Comparison of ENCODE assay signal across 10 cellular contexts in genomic region chr6:15312500-15312899, GRCh38.
A peak's percentile ranks its signal among the peaks of the same experiment; 100 is the strongest.
DNase-seq lines count a peak whose midpoint lies in the region; ATAC-seq and TF ChIP-seq lines count a peak whose summit lies in the region.
"Had no signal": no experiment of that assay in that cellular context is flagged by ENCODE, and none has a peak within 500 bp of the region (broad histone marks: within the 10 kb centered on the region; RNA-seq: fewer than 3 reads in every experiment).

No MANE protein-coding gene starts in this region.

- H3K27ac Mint-ChIP-seq in effector memory CD8-positive, alpha-beta T cell: peak overlapping the region; percentile 23 to 69

- H3K36me3 Mint-ChIP-seq in effector memory CD8-positive, alpha-beta T cell (ENCODE audit: insufficient read depth): peaks cover 7% of the 10 kb centered on the region

- peaks cover 29% of the 10 kb centered on the region for H3K4me1 ChIP-seq in skeletal muscle satellite cell (ENCODE audit: control insufficient read depth, insufficient read depth, low read length)
- peaks cover 9 to 81% (median 68%) of the 10 kb centered on the region in 9 donors for H3K4me1 ChIP-seq in heart right ventricle

- CTCF ChIA-PET in RWPE1 (lab: Yijun Ruan, JAX): no interaction called here

- no peak for DNase-seq in activated CD4-positive, CD25-positive, alpha-beta regulatory T cell treated with anti-CD3 and anti-CD28 coated beads, Interleukin-2, amount 50 U/mL, for 72 hours
- DNase-seq in RWPE1 (ENCODE audit: low spot score) (no peak), heart right ventricle (no peak)
- DNase-seq in effector memory CD8-positive, alpha-beta T cell: no peak
- DNase-seq: NCI-H1417 treated with DMSO at 0.1 percent for 48 hours, upper lobe of right lung had no signal

- 74 to 75% methylated on average over 3 of the region's 3 CpGs for WGBS in heart right ventricle, 2 donors

- no peak overlapping the region for H3K4me3 ChIP-seq in skeletal muscle satellite cell (ENCODE audit: low read length)
- no peak overlapping the region for H3K4me3 ChIP-seq in heart right ventricle
- H3K4me3 ChIP-seq: upper lobe of right lung had no signal

- H3K9me3 ChIP-seq in skeletal muscle satellite cell (replicated peaks; ENCODE audit: low read length): no peaks in the 10 kb centered on the region
- no peaks in the 10 kb centered on the region for H3K9me3 ChIP-seq in heart right ventricle
- H3K9me3 ChIP-seq: upper lobe of right lung had no signal

- intact Hi-C loops in heart right ventricle (cut with DNase I): no loop called here

- H3K9me3 Mint-ChIP-seq in effector memory CD8-positive, alpha-beta T cell: no peaks in the 10 kb centered on the region

- H3K9ac ChIP-seq in skeletal muscle satellite cell (ENCODE audit: low read depth, low read length): no peak overlapping the region

- H3K4me3 Mint-ChIP-seq in effector memory CD8-positive, alpha-beta T cell: no peak overlapping the region

- peaks cover 51 to 70% of the 10 kb centered on the region in 2 donors for H3K4me1 Mint-ChIP-seq in effector memory CD8-positive, alpha-beta T cell (ENCODE audit: low read depth in 2 of 2)

- ATAC-seq in activated CD4-positive, CD25-positive, alpha-beta regulatory T cell treated with anti-CD3 and anti-CD28 coated beads, Interleukin-2, amount 50 U/mL, for 24 hours: peak; percentile 31 to 36
- no peak for ATAC-seq in effector memory CD8-positive, alpha-beta T cell (replicated peaks)
- ATAC-seq in HG02885 (IDR thresholded peaks at IDR 0.05; ENCODE audit: poor library complexity, unreplicated experiment) (no peak), GM19035 (IDR thresholded peaks at IDR 0.05; ENCODE audit: unreplicated experiment) (no peak), heart right ventricle (no peak)

- TF ChIP-seq CTCF in RWPE1 (conservative IDR thresholded peaks at IDR 0.05; ENCODE audit: low read depth) (no peak), heart right ventricle (IDR thresholded peaks at IDR 0.05) (no peak)

- no peaks in the 10 kb centered on the region for H3K36me3 ChIP-seq in skeletal muscle satellite cell (ENCODE audit: insufficient read depth, low read length)
- no peaks in the 10 kb centered on the region for H3K36me3 ChIP-seq in heart right ventricle
- H3K36me3 ChIP-seq: upper lobe of right lung had no signal

- H3K27me3 Mint-ChIP-seq in effector memory CD8-positive, alpha-beta T cell: no peaks in the 10 kb centered on the region

- H3K4me2 ChIP-seq in skeletal muscle satellite cell (ENCODE audit: low read length): peak overlapping the region; percentile 32

- no peaks in the 10 kb centered on the region for H3K27me3 ChIP-seq in skeletal muscle satellite cell (ENCODE audit: control insufficient read depth, insufficient read depth, low read length)
- H3K27me3 ChIP-seq in heart right ventricle: no peaks in the 10 kb centered on the region
- H3K27me3 ChIP-seq: upper lobe of right lung had no signal

- POLR2A ChIA-PET in RWPE1 (lab: Yijun Ruan, JAX; ENCODE audit: low non-redundant PET): no interaction called here

- H3K27ac ChIP-seq in RWPE1 (peak overlapping the region; percentile 9; the same call in 1 of the 2 replicates), heart right ventricle (peak overlapping the region in 2 of 10 donors; percentile 6 to 34)
- H3K27ac ChIP-seq: upper lobe of right lung had no signal

Comparison
In these comparisons a context has a peak if more than half of its experiments do, and no peak if none do; other contexts are left out.
1. ATAC-seq: peak in activated CD4-positive, CD25-positive, alpha-beta regulatory T cell treated with anti-CD3 and anti-CD28 coated beads, Interleukin-2, amount 50 U/mL, for 24 hours (2 of 2); none in effector memory CD8-positive, alpha-beta T cell (single experiment), HG02885 (single experiment), GM19035 (single experiment) and heart right ventricle (0 of 8).